In the genomic region with DNA sequence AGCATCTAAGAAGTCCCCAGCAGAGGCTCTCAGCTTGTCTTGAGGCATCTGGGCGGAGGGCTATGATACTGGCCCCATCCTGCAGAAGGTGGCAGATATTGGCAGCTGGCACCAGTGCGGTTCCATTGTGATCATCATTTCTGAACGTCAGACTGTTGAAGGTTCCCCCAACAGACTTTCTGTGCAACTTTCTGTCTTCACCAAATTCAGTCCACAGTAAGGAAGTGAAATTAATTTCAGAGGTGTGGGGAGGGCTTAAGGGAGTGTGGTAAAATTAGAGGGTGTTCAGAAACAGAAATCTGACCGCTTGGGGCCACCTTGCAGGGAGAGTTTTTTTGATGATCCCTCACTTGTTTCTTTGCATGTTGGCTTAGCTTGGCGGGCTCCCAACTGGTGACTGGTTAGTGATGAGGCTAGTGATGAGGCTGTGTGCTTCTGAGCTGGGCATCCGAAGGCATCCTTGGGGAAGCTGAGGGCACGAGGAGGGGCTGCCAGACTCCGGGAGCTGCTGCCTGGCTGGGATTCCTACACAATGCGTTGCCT, we compare ENCODE assay signal across 8 cellular contexts. TPM values are rescaled to one million over a fixed set of nuclear protein-coding genes. Genes with fewer than 3 reads are reported as not detected.
DNase-seq lines count a peak whose midpoint lies in the region; ATAC-seq, FAIRE-seq and TF ChIP-seq lines count a peak whose summit lies in the region.

A gene with protein sequence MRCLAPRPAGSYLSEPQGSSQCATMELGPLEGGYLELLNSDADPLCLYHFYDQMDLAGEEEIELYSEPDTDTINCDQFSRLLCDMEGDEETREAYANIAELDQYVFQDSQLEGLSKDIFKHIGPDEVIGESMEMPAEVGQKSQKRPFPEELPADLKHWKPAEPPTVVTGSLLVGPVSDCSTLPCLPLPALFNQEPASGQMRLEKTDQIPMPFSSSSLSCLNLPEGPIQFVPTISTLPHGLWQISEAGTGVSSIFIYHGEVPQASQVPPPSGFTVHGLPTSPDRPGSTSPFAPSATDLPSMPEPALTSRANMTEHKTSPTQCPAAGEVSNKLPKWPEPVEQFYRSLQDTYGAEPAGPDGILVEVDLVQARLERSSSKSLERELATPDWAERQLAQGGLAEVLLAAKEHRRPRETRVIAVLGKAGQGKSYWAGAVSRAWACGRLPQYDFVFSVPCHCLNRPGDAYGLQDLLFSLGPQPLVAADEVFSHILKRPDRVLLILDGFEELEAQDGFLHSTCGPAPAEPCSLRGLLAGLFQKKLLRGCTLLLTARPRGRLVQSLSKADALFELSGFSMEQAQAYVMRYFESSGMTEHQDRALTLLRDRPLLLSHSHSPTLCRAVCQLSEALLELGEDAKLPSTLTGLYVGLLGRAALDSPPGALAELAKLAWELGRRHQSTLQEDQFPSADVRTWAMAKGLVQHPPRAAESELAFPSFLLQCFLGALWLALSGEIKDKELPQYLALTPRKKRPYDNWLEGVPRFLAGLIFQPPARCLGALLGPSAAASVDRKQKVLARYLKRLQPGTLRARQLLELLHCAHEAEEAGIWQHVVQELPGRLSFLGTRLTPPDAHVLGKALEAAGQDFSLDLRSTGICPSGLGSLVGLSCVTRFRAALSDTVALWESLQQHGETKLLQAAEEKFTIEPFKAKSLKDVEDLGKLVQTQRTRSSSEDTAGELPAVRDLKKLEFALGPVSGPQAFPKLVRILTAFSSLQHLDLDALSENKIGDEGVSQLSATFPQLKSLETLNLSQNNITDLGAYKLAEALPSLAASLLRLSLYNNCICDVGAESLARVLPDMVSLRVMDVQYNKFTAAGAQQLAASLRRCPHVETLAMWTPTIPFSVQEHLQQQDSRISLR (plus strand): TSS at position 404 of the 543 bp plus-strand sequence. CDS start 129 bp downstream, at position 533.

- no peak within 1 kb of the TSS for H3K23ac ChIP-seq in IMR-90 (ENCODE audit: low read depth, low read length)
- H3K23ac ChIP-seq in H1 (ENCODE audit: insufficient read length): no peak within 1 kb of the TSS

- no peak within 1 kb of the TSS for H2BK5ac ChIP-seq in IMR-90 (ENCODE audit: low read depth, low read length, poor library complexity, severe bottlenecking)
- H2BK5ac ChIP-seq in H1 (ENCODE audit: low read depth, low read length): no peak within 1 kb of the TSS

- ATAC-seq in GM21717 (IDR thresholded peaks at IDR 0.05; ENCODE audit: unreplicated experiment) (peak; percentile 50), IMR-90 (ENCODE audit: low read depth) (peak; percentile 33; the same call in 1 of the 2 replicates), WTC11 (peak; percentile 13)

- no peaks in the 10 kb centered on the region for H3K9me3 Mint-ChIP-seq in WTC11

- H3K56ac ChIP-seq in IMR-90 (ENCODE audit: extremely low read depth, insufficient read depth, low read length) (no peak within 1 kb of the TSS), H1 (replicated peaks; ENCODE audit: insufficient read length, low read depth, low read length) (no peak within 1 kb of the TSS)

- no peak within 1 kb of the TSS for H4K5ac ChIP-seq in IMR-90 (ENCODE audit: low read depth, low read length)
- H4K5ac ChIP-seq in H1 (ENCODE audit: insufficient read length, low read depth, low read length): no peak within 1 kb of the TSS

- H2BK12ac ChIP-seq in H1 (ENCODE audit: low read depth, low read length): no peak within 1 kb of the TSS

- H3K4me2 ChIP-seq in IMR-90 (ENCODE audit: low read depth, low read length) (no peak within 1 kb of the TSS), H1 (ENCODE audit: insufficient read depth in 1 of 2, low read depth in 2 of 2, low read length in 2 of 2) (peak within 1 kb of the TSS in 1 of 2 experiments; percentile 65; a peak in 2 of 4 replicates)

- H3K79me1 ChIP-seq in IMR-90 (ENCODE audit: low read depth in 1 of 2, low read length in 2 of 2) (no peaks in the 10 kb centered on the region), H1 (ENCODE audit: low read depth, low read length) (no peaks in the 10 kb centered on the region)

- peaks cover 25% of the 10 kb centered on the region for H3K4me1 Mint-ChIP-seq in WTC11

- TF ChIP-seq RAD21 in IMR-90 (IDR thresholded peaks at IDR 0.05; ENCODE audit: low read length): no peak
- TF ChIP-seq RAD21 in H1 (IDR thresholded peaks at IDR 0.05 in 1 of 2, conservative IDR thresholded peaks at IDR 0.05 in 1 of 2; ENCODE audit: low read depth in 2 of 2, low read length in 2 of 2): no peak

- CTCF ChIA-PET in IMR-90 (lab: Yijun Ruan, JAX) (no interaction called here), WTC11 (lab: Charles Lee) (interaction anchor here (0.7 to 5.0 kb wide), 8 partner anchors 8 to 72 kb away, joined by 3 to 45 read pairs (median 4); a partner anchor contains a TSS), H1 (lab: Charles Lee; ENCODE audit: partially characterized antibody) (interaction anchor here (0.7 to 4.2 kb wide), 10 partner anchors 9 to 132 kb away, joined by 3 to 29 read pairs (median 4); no protein-coding TSS in a partner anchor)

- no peaks in the 10 kb centered on the region for H3K9me1 ChIP-seq in IMR-90 (ENCODE audit: insufficient read depth, low read length)

- dilution Hi-C loops in IMR-90 (cut with HindIII; ENCODE audit: low sequenced_read_pairs, unreplicated experiment): no loop called here

- TF ChIP-seq POLR2A in IMR-90 (IDR thresholded peaks at IDR 0.05; ENCODE audit: low read depth, low read length) (no peak), H1 (IDR thresholded peaks at IDR 0.05; ENCODE audit: control extremely low read depth in 1 of 2, low read depth in 2 of 2, low read length in 2 of 2) (no peak)

- H3K27ac ChIP-seq in IMR-90 (ENCODE audit: insufficient read depth, low read length): no peak within 1 kb of the TSS
- H3K27ac ChIP-seq in H1 (ENCODE audit: low read depth, low read length): no peak within 1 kb of the TSS

- H3K14ac ChIP-seq in IMR-90 (replicated peaks; ENCODE audit: low read depth, low read length) (no peak within 1 kb of the TSS), H1 (ENCODE audit: insufficient read length) (no peak within 1 kb of the TSS)

- H3K27me3 ChIP-seq in IMR-90 (ENCODE audit: control insufficient read depth, insufficient read depth, low read length) (peaks cover 44% of the 10 kb centered on the region), H1 (replicated peaks in 1 of 4; ENCODE audit: control insufficient read depth in 3 of 4, extremely low read depth in 1 of 4, insufficient read depth in 3 of 4, low read length in 3 of 4) (peaks cover 4 to 33% (median 28%) of the 10 kb centered on the region in 4 experiments)

- H3K9ac ChIP-seq in IMR-90 (ENCODE audit: low read depth, low read length) (no peak within 1 kb of the TSS), H1 (replicated peaks in 1 of 4; ENCODE audit: extremely low read depth in 1 of 4, low read depth in 3 of 4, low read length in 3 of 4) (no peak within 1 kb of the TSS)

- H3K36me3 Mint-ChIP-seq in WTC11: no peaks in the 10 kb centered on the region

- in situ Hi-C loops in IMR-90 (cut with MboI; ENCODE audit: low sequenced_read_pairs): no loop called here

- no peak within 1 kb of the TSS for H2AK9ac ChIP-seq in IMR-90 (replicated peaks; ENCODE audit: low read depth, low read length, poor library complexity)

- H3K23me2 ChIP-seq in H1 (ENCODE audit: low read depth, low read length): 0 out of 2 replicates have a peak, but pooled peaks cover 2% of the 10 kb centered on the region

- H4K91ac ChIP-seq in IMR-90 (ENCODE audit: insufficient read depth, low read depth, low read length) (no peak within 1 kb of the TSS), H1 (replicated peaks; ENCODE audit: insufficient read length, low read length) (no peak within 1 kb of the TSS)

- no peak for FAIRE-seq in H1 (lab: Jason Lieb, UNC)

- H3K27ac Mint-ChIP-seq in WTC11: no peak within 1 kb of the TSS

- peak within 1 kb of the TSS; percentile 11; the same call in 1 of the 2 replicates for H3K4me3 Mint-ChIP-seq in WTC11

- H3K4me3 ChIP-seq in GM12864 (ENCODE audit: low read depth, low read length): peak within 1 kb of the TSS; percentile 88
- no peak within 1 kb of the TSS for H3K4me3 ChIP-seq in IMR-90 (ENCODE audit: insufficient read depth, low read depth, low read length)
- no peak within 1 kb of the TSS for H3K4me3 ChIP-seq in H1 (ENCODE audit: extremely low read depth in 1 of 4, insufficient read depth in 2 of 4, low read depth in 3 of 4, low read length in 4 of 4)

- DNase-seq in GM12864 (ENCODE audit: low read depth): peak; percentile 97
- DNase-seq in IMR-90: peak; percentile 86
- no peak for DNase-seq in WTC11 (ENCODE audit: low spot score)
- no peak for DNase-seq in H1 (ENCODE audit: low read depth in 1 of 2, low spot score in 2 of 2)
- peak in 32 of 56 donors; percentile 11 to 64 (median 26) for DNase-seq in nucleus accumbens (lab: John Stamatoyannopoulos, UW)
- DNase-seq in GF-D8 (lab: John Stamatoyannopoulos, UW): no peak
- DNase-seq in ecto neural progenitor cell (ENCODE audit: low spot score): no peak

- H3K4ac ChIP-seq in IMR-90 (ENCODE audit: low read depth, low read length): no peak within 1 kb of the TSS
- no peak within 1 kb of the TSS for H3K4ac ChIP-seq in H1 (replicated peaks; ENCODE audit: insufficient read length, low read depth, low read length)

- H3K36me3 ChIP-seq in IMR-90 (ENCODE audit: control insufficient read depth, insufficient read depth, low read length): no peaks in the 10 kb centered on the region
- H3K36me3 ChIP-seq in H1 (ENCODE audit: control insufficient read depth in 2 of 4, insufficient read depth in 4 of 4, low read length in 3 of 4): no peaks in the 10 kb centered on the region

- H2AK5ac ChIP-seq in IMR-90 (ENCODE audit: low read depth, low read length) (no peak within 1 kb of the TSS), H1 (ENCODE audit: low read depth, low read length) (no peak within 1 kb of the TSS)

- no peaks in the 10 kb centered on the region for H3K9me3 ChIP-seq in IMR-90 (ENCODE audit: control insufficient read depth, insufficient read depth, low read length)
- no peaks in the 10 kb centered on the region for H3K9me3 ChIP-seq in H1 (ENCODE audit: insufficient read depth in 2 of 2, low read depth in 1 of 2, low read length in 1 of 2)

- H4K8ac ChIP-seq in IMR-90 (ENCODE audit: low read depth in 2 of 2, low read length in 2 of 2) (no peak within 1 kb of the TSS), H1 (ENCODE audit: extremely low read depth, insufficient read depth, low read length) (no peak within 1 kb of the TSS; the same call in 1 of the 2 replicates)

- no TSS peak for BruUV-seq in IMR-90 (replicated peaks; lab: Mats Ljungman, UMichigan)

- H3K4me1 ChIP-seq in IMR-90 (ENCODE audit: control insufficient read depth, insufficient read depth, low read length): no peaks in the 10 kb centered on the region
- peaks cover 0 to 9% (median 1%) of the 10 kb centered on the region in 4 experiments; a peak in 3 of 7 replicates for H3K4me1 ChIP-seq in H1 (replicated peaks in 1 of 4; ENCODE audit: control insufficient read depth in 3 of 4, insufficient read depth in 4 of 4, low read length in 3 of 4)

- no peak within 1 kb of the TSS for H2AFZ ChIP-seq in IMR-90 (replicated peaks; ENCODE audit: low read length, poor library complexity)
- H2AFZ ChIP-seq in H1 (ENCODE audit: low read length): no peak within 1 kb of the TSS

- no peak within 1 kb of the TSS for H2BK20ac ChIP-seq in IMR-90 (ENCODE audit: low read depth, low read length)
- no peak within 1 kb of the TSS for H2BK20ac ChIP-seq in H1 (ENCODE audit: low read length)

- H3K27me3 Mint-ChIP-seq in WTC11 (ENCODE audit: low read depth): peaks cover 39% of the 10 kb centered on the region

- intact Hi-C loops in IMR-90 (cut with micrococcal nuclease): no loop called here

- POLR2A ChIA-PET in IMR-90 (lab: Charles Lee; ENCODE audit: unreplicated experiment) (no interaction called here), WTC11 (lab: Charles Lee) (no interaction called here), H1 (lab: Charles Lee; ENCODE audit: partially characterized antibody) (interaction anchor here (1.4 kb wide), 1 partner anchor 10 kb away, joined by 3 read pairs; no protein-coding TSS in a partner anchor)

- no peak for TF ChIP-seq EP300 in H1 (IDR thresholded peaks at IDR 0.05; ENCODE audit: borderline replicate concordance in 1 of 2, low read depth in 2 of 2, low read length in 2 of 2)

- H2BK120ac ChIP-seq in IMR-90 (ENCODE audit: low read depth, low read length) (no peak within 1 kb of the TSS), H1 (replicated peaks; ENCODE audit: low read depth, low read length) (no peak within 1 kb of the TSS)

- H3K79me2 ChIP-seq in H1 (ENCODE audit: control insufficient read depth in 1 of 2, insufficient read depth in 2 of 2, low read length in 2 of 2): no peaks in the 10 kb centered on the region

- 33% methylated on average over 3 of the region's 9 CpGs; no CpG with 5 or more reads in 1 of the 2 experiments for WGBS in IMR-90 (ENCODE audit: extremely low coverage in 2 of 2, insufficient read length in 1 of 2), 2 experiments
- 62% methylated on average over 9 of the region's 9 CpGs; no CpG with 5 or more reads in 1 of the 2 experiments for WGBS in H1 (ENCODE audit: extremely low coverage in 1 of 2, insufficient coverage in 1 of 2, insufficient read length in 1 of 2, insufficient replicate concordance in 2 of 2, low coverage in 1 of 2, low lambda C conversion rate in 2 of 2, missing lambda C conversion rate in 1 of 2), 2 experiments

- TF ChIP-seq CTCF in GM12864 (IDR thresholded peaks at IDR 0.05; ENCODE audit: low read depth, low read length, missing control alignments) (no peak), IMR-90 (conservative IDR thresholded peaks at IDR 0.05; ENCODE audit: low read depth, low read length) (no peak), WTC11 (IDR thresholded peaks at IDR 0.05) (no peak), H1 (IDR thresholded peaks at IDR 0.05; ENCODE audit: control extremely low read depth in 1 of 3, insufficient read depth in 1 of 3, low read depth in 1 of 3, low read length in 3 of 3) (no peak)

- H3K18ac ChIP-seq in IMR-90 (ENCODE audit: low read depth, low read length) (no peak within 1 kb of the TSS), H1 (ENCODE audit: extremely low read depth, low read length) (0 out of 2 replicates have a peak within 1 kb of the TSS, but pooled peaks have one; percentile 39)

- H4K20me1 ChIP-seq in IMR-90 (ENCODE audit: insufficient read depth, low read length): no peaks in the 10 kb centered on the region
- H4K20me1 ChIP-seq in H1 (replicated peaks in 1 of 2; ENCODE audit: control insufficient read depth in 1 of 2, insufficient read depth in 2 of 2, low read length in 2 of 2): no peaks in the 10 kb centered on the region

- H2BK15ac ChIP-seq in IMR-90 (ENCODE audit: low read depth, low read length) (no peak within 1 kb of the TSS), H1 (ENCODE audit: low read length) (no peak within 1 kb of the TSS; the same call in 1 of the 2 replicates)

RNA-seq across cellular contexts. Expression of the gene that starts here (rescaled TPM):
- total RNA-seq in IMR-90 (2012; rRNA removed) (not detected in 2 replicates), WTC11 (2021) (0.21 to 0.27 TPM (median 0.26 TPM) in 3 replicates)
- polyA plus RNA-seq in IMR-90 (2012; rRNA removed) (0.04 and 0.10 TPM in 2 replicates), H1 (2011; rRNA removed) (0.16 and 0.17 TPM in 2 replicates)
- 0.03 and 0.11 TPM in 2 replicates for polyA plus RNA-seq in IMR-90 (2012; cell fraction: cytosol; rRNA removed)
- 0.29 and 0.36 TPM in 2 replicates for polyA plus RNA-seq in IMR-90 (2012; cell fraction: nucleus; rRNA removed; ENCODE audit: low replicate concordance)
- total RNA-seq in H1 (2021; fragmentation: NEBNext Ultra II Directional; extraction: Animal tissue kit (Norgen Biotek cat#: 25700)): 0.06 and 0.07 TPM in 2 replicates
- polyA plus RNA-seq in H1 (2011; cell fraction: cytosol; rRNA removed): 0.14 TPM
- 0.44 TPM for polyA plus RNA-seq in H1 (2011; cell fraction: nucleus; rRNA removed)
- polyA plus RNA-seq in H1 (2012, experiment 1 of 2): 0.13 to 0.37 TPM (median 0.29 TPM) in 4 replicates
- 0.14 TPM for polyA plus RNA-seq in H1 (2012, experiment 2 of 2)
- polyA plus RNA-seq in H1 (2013, experiment 1 of 2): 0.02 TPM
- polyA plus RNA-seq in H1 (2013, experiment 2 of 2): 0.04 TPM
- polyA minus RNA-seq in H1 (2011; rRNA and poly(A)+ RNA removed): 0.05 and 0.09 TPM in 2 replicates
- polyA minus RNA-seq in H1 (2011; cell fraction: cytosol; rRNA and poly(A)+ RNA removed): not detected
- polyA minus RNA-seq in H1 (2011; cell fraction: nucleus; rRNA and poly(A)+ RNA removed): not detected

Comparison
In these comparisons a context has a peak if more than half of its experiments do, and no peak if none do; other contexts are left out.
1. Peak in DNase-seq and ATAC-seq in IMR-90; RNA of the gene not detected or under 1 TPM.
2. Peak in ATAC-seq in WTC11; RNA of the gene not detected or under 1 TPM.
3. DNase-seq: peak in GM12864 (single experiment) and nucleus accumbens (32 of 56); none in WTC11 (single experiment), H1 (0 of 2), GF-D8 (single experiment) and ecto neural progenitor cell (single experiment).
4. Peak in every context shown above with its lines, with median percentiles within 50 percentile points of each other: ATAC-seq.